18 cellular contexts compared by ENCODE assay signal in genomic region chr11:83545911-83546310, GRCh38.
"Had no signal": no experiment of that assay in that cellular context is flagged by ENCODE, and none has a peak within 500 bp of the region (broad histone marks: within the 10 kb centered on the region; RNA-seq: fewer than 3 reads in every experiment).

No MANE protein-coding gene starts in this region.

- H3K27ac ChIP-seq: brain microvascular endothelial cell, colonic mucosa, left lung, neural progenitor cell, right lobe of liver, suprapubic skin, transverse colon had no signal

- H3K4me1 ChIP-seq: colonic mucosa, left lung, right lobe of liver, transverse colon had no signal

- H3K4me3 ChIP-seq: colonic mucosa, left lung, neural progenitor cell, right lobe of liver, suprapubic skin, transverse colon had no signal

- DNase-seq: activated CD4-positive, alpha-beta T cell treated with anti-CD3 and anti-CD28 coated beads, Interleukin-2, amount 10 ng/mL, durations not matched to agents 24 days and 14 days; activated CD8-positive, alpha-beta T cell treated with anti-CD3 and anti-CD28 coated beads for 36 hours; activated naive CD4-positive, alpha-beta T cell treated with Interleukin-2 at 50 U/mL for 16 hours; activated T-cell treated with anti-CD3 and anti-CD28 coated beads, Interleukin-2, amount 50 U/mL, for 24 hours; brain microvascular endothelial cell; central memory CD4-positive, alpha-beta T cell; colonic mucosa; foreskin melanocyte; left lung; right lobe of liver; small intestine; stimulated activated CD4-positive, alpha-beta T cell treated with anti-CD3 and anti-CD28 coated beads, Interleukin-15, amount 100 ng/mL, for 24 hours; stimulated activated CD4-positive, alpha-beta T cell treated with anti-CD3 and anti-CD28 coated beads, Interleukin-4, amount 100 ng/mL, for 1 hour; stimulated activated naive CD8-positive, alpha-beta T cell treated with anti-CD3 and anti-CD28 coated beads, Interleukin-15, amount 100 ng/mL, for 72 hours; T-helper 9 cell; transverse colon had no signal

- H3K27me3 ChIP-seq: brain microvascular endothelial cell, colonic mucosa, left lung, neural progenitor cell, right lobe of liver, suprapubic skin, transverse colon had no signal

- H3K9me3 ChIP-seq: colonic mucosa, left lung, right lobe of liver, suprapubic skin, transverse colon had no signal

- H3K36me3 ChIP-seq: brain microvascular endothelial cell, colonic mucosa, left lung, neural progenitor cell, right lobe of liver, suprapubic skin, transverse colon had no signal
